8 cellular contexts compared by ENCODE assay signal in the genomic region with DNA sequence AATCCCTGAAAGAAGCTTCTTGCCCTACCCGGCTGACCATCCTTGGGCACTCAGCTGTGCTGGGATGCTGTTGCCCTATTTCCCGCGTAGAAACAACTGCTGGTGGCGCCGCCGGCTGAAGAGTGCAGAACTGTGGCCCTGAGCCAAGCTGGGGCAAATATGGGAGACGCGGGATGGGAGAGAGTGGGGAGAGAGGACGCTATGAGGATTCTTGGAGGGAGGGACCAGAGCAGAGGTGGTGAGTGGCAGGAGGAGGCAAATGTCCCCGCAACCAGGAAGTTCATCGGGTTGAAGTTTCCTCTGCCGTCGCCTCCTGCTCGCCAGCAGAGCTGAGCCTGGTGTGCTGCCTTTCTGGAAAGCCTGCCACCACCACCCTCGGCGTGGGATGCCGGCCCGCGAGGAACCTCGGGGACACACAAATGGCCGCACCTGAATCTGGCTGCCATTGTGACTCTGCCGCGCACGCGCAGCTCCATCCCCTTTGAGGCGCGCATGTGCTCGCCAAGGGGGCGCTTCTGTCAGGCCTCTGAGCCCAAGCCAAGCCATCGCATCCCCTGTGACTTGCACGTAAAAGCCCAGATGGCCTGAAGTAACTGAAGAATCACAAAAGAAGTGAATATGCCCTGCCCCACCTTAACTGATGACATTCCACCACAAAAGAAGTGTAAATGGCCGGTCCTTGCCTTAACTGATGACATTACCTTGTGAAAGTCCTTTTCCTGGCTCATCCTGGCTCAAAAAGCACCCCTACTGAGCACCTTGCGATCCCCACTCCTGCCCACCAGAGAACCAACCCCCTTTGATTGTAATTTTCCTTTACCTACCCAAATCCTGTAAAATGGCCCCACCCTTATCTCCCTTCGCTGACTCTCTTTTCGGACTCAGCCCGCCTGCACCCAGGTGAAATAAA. TPM values are rescaled to one million over a fixed set of nuclear protein-coding genes. Genes with fewer than 3 reads are reported as not detected.
A peak's percentile ranks its signal among the peaks of the same experiment; 100 is the strongest.
DNase-seq lines count a peak whose midpoint lies in the region; ATAC-seq and TF ChIP-seq lines count a peak whose summit lies in the region.
"Not testable (repeated sequence)": the region's sequence is repeated elsewhere in the genome, so short reads cannot be mapped to it uniquely, and the experiment has no call there.

No MANE protein-coding gene starts in this region.

- DNase-seq in GM13977 (ENCODE audit: low spot score), result peak; percentile 41
- DNase-seq in activated B cell treated with CpG ODN at 0.5 μM for 24 hours, result peak; percentile 58
- peak; percentile 50 for DNase-seq in activated naive CD8-positive, alpha-beta T cell treated with anti-CD3 and anti-CD28 coated beads, Interleukin-2, amount 50 U/mL, for 24 hours
- peak; percentile 79 for DNase-seq in esophagus muscularis mucosa (ENCODE audit: extremely low spot score)
- peak; percentile 51 to 66 for DNase-seq in memory B cell (ENCODE audit: low spot score in 2 of 2)
- DNase-seq in tibial artery, result not testable (repeated sequence)

- H3K27me3 Mint-ChIP-seq in activated B cell treated with CpG ODN at 0.5 μM for 24 hours; activated naive CD8-positive, alpha-beta T cell treated with anti-CD3 and anti-CD28 coated beads, Interleukin-2, amount 50 U/mL, for 24 hours; memory B cell: not testable (repeated sequence)

- TF ChIP-seq CTCF in GM13977 (IDR thresholded peaks at IDR 0.05; ENCODE audit: extremely low read depth, insufficient read depth, missing control alignments); activated B cell treated with CpG ODN at 0.5 μM for 24 hours (IDR thresholded peaks at IDR 0.05); esophagus muscularis mucosa (IDR thresholded peaks at IDR 0.05); tibial artery (IDR thresholded peaks at IDR 0.05): not testable (repeated sequence)

- not testable (repeated sequence) for H3K9me3 ChIP-seq in esophagus muscularis mucosa
- peaks cover 0 to 12% (median 0%) of the 10 kb centered on the region in 3 donors for H3K9me3 ChIP-seq in tibial artery

- 44% methylated on average over 13 of the region's 36 CpGs for WGBS in esophagus muscularis mucosa

- POLR2A ChIA-PET in activated B cell treated with CpG ODN at 0.5 μM for 24 hours (lab: Charles Lee), result interaction anchor here (0.7 to 1.0 kb wide), 2 partner anchors 63 to 140 kb away, joined by 3 to 6 read pairs; no protein-coding TSS in a partner anchor

- H3K4me3 Mint-ChIP-seq in activated B cell treated with CpG ODN at 0.5 μM for 24 hours (peak overlapping the region; percentile 91), memory B cell (peak overlapping the region; percentile 94)
- peak overlapping the region; percentile 71 for H3K4me3 Mint-ChIP-seq in activated naive CD8-positive, alpha-beta T cell treated with anti-CD3 and anti-CD28 coated beads, Interleukin-2, amount 50 U/mL, for 24 hours

- not testable (repeated sequence) for TF ChIP-seq EP300 in esophagus muscularis mucosa (IDR thresholded peaks at IDR 0.05)

- H3K36me3 ChIP-seq in esophagus muscularis mucosa (peaks cover 0 to 40% (median 11%) of the 10 kb centered on the region in 4 donors), tibial artery (peaks cover 21 to 38% (median 31%) of the 10 kb centered on the region in 3 donors)

- intact Hi-C loops in activated B cell treated with CpG ODN at 0.5 μM for 24 hours (cut with micrococcal nuclease), result loop anchor here (2.0 kb wide), 1 partner anchor 60 kb away; a partner anchor contains a TSS
- intact Hi-C loops in esophagus muscularis mucosa (cut with DNase I); tibial artery (cut with DNase I; ENCODE audit: low total_unique reads): not testable (repeated sequence)

- H3K4me3 ChIP-seq in esophagus muscularis mucosa (peak overlapping the region; percentile 48 to 59 (median 53)), skin epidermis (peak overlapping the region; percentile 11 to 31 (median 25)), tibial artery (peak overlapping the region; percentile 35 to 46)

- H3K27ac ChIP-seq in esophagus muscularis mucosa (replicated peaks in 1 of 4), result peak overlapping the region in 1 of 4 donors; percentile 56
- peak overlapping the region in 1 of 21 experiments; percentile 59 for H3K27ac ChIP-seq in skin epidermis
- H3K27ac ChIP-seq in tibial artery, result peak overlapping the region in 1 of 2 donors; percentile 22

- H3K27ac Mint-ChIP-seq in activated B cell treated with CpG ODN at 0.5 μM for 24 hours, result peak overlapping the region; percentile 86
- peak overlapping the region; percentile 54 for H3K27ac Mint-ChIP-seq in activated naive CD8-positive, alpha-beta T cell treated with anti-CD3 and anti-CD28 coated beads, Interleukin-2, amount 50 U/mL, for 24 hours
- H3K27ac Mint-ChIP-seq in memory B cell, result peak overlapping the region; percentile 90

- TF ChIP-seq POLR2A in esophagus muscularis mucosa (IDR thresholded peaks at IDR 0.05; ENCODE audit: low read depth), result not testable (repeated sequence)

- ATAC-seq in HG03064 (IDR thresholded peaks at IDR 0.05; ENCODE audit: low read depth, unreplicated experiment), result peak; percentile 75
- ATAC-seq in activated B cell treated with CpG ODN at 0.5 μM for 24 hours (ENCODE audit: low read depth), result peak; percentile 94
- ATAC-seq in activated naive CD8-positive, alpha-beta T cell treated with anti-CD3 and anti-CD28 coated beads, Interleukin-2, amount 50 U/mL, for 24 hours, result peak; percentile 48
- ATAC-seq in memory B cell (ENCODE audit: low read depth), result peak; percentile 97

- CTCF ChIA-PET in activated B cell treated with CpG ODN at 0.5 μM for 24 hours (lab: Charles Lee), result not testable (repeated sequence)

- in situ Hi-C loops in GM13977 (cut with MboI; ENCODE audit: low pct_unique_long_range_greater_than_20kb, low sequenced_read_pairs, unreplicated experiment), result not testable (repeated sequence)

- peaks cover 22% of the 10 kb centered on the region for H3K4me1 Mint-ChIP-seq in activated B cell treated with CpG ODN at 0.5 μM for 24 hours
- H3K4me1 Mint-ChIP-seq in activated naive CD8-positive, alpha-beta T cell treated with anti-CD3 and anti-CD28 coated beads, Interleukin-2, amount 50 U/mL, for 24 hours, result peaks cover 21% of the 10 kb centered on the region
- peaks cover 14% of the 10 kb centered on the region for H3K4me1 Mint-ChIP-seq in memory B cell

- H3K36me3 Mint-ChIP-seq in activated B cell treated with CpG ODN at 0.5 μM for 24 hours (ENCODE audit: low read depth), result peaks cover 41% of the 10 kb centered on the region
- H3K36me3 Mint-ChIP-seq in activated naive CD8-positive, alpha-beta T cell treated with anti-CD3 and anti-CD28 coated beads, Interleukin-2, amount 50 U/mL, for 24 hours (ENCODE audit: low read depth); memory B cell: not testable (repeated sequence)

- peaks cover 0 to 10% (median 4%) of the 10 kb centered on the region in 4 donors for H3K4me1 ChIP-seq in esophagus muscularis mucosa
- peaks cover 0 to 17% (median 5%) of the 10 kb centered on the region in 4 donors for H3K4me1 ChIP-seq in tibial artery

- not testable (repeated sequence) for H3K9me3 Mint-ChIP-seq in activated B cell treated with CpG ODN at 0.5 μM for 24 hours; activated naive CD8-positive, alpha-beta T cell treated with anti-CD3 and anti-CD28 coated beads, Interleukin-2, amount 50 U/mL, for 24 hours; memory B cell

- not testable (repeated sequence) for H3K27me3 ChIP-seq in esophagus muscularis mucosa, tibial artery

RNA-seq across cellular contexts. Expression of a gene that starts 36.9 kb away (rescaled TPM):
- not detected in 2 replicates for total RNA-seq in activated B cell treated with CpG ODN at 0.5 μM for 24 hours
- not detected for total RNA-seq in esophagus muscularis mucosa

RNA-seq across cellular contexts. Expression of a gene that starts 59.9 kb away (rescaled TPM):
- total RNA-seq in activated B cell treated with CpG ODN at 0.5 μM for 24 hours, result 141 and 149 TPM in 2 replicates
- total RNA-seq in esophagus muscularis mucosa, result 10 to 100 TPM; 40.7 to 86.8 (median 83.4) TPM
